18 cellular contexts compared by ENCODE assay signal in the genomic region with DNA sequence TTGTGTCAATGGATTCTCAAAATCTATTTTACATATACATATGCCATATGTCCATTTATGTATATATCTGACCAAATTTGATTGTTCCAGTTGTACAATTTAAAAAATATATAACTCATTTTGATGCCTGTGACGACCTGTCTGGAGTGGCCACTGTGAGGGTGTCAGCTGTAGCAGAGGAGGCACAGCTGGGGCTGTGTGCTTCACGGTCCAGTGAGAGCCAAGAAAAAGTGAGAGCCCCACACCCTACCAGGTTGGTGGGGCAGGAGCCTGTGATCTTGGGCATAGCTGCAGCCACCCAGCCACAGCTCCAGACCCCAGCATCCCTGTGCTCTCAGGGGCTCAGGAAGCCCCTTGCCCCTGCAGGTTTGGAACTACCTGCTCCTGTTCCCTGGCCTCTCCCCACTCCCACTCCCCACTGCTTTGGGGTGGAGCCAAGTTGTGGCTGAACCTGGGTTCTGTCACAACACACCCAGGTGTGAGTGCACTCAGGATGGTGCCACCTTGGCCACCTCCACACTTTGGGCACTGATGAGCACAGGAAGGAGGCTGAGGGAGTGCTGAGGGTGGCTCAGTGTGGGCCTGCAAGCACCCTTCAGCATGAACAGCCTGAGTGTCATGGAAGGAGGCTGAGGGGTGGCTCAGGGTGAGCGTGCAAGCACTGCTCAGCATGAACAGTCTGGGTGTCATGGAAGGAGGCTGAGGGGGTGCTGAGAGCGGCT.
A peak's percentile ranks its signal among the peaks of the same experiment; 100 is the strongest.
DNase-seq lines count a peak whose midpoint lies in the region; ATAC-seq, FAIRE-seq and TF ChIP-seq lines count a peak whose summit lies in the region.
"Had no signal": no experiment of that assay in that cellular context is flagged by ENCODE, and none has a peak within 500 bp of the region (broad histone marks: within the 10 kb centered on the region; RNA-seq: fewer than 3 reads in every experiment).

No MANE protein-coding gene starts in this region.

- H2AFZ ChIP-seq in OCI-LY1 (ENCODE audit: low read length) = no peak overlapping the region

- H3K4me3 Mint-ChIP-seq in stimulated activated memory B cell treated with anti-CD40 and anti-IgM and Interleukin-4, amounts not matched to agents 10 μg/mL and 1 μg/mL and 100 μg/mL, for 72 hours = no peak overlapping the region
- no peak overlapping the region for H3K4me3 Mint-ChIP-seq in Calu3 (ENCODE audit: low read depth, unreplicated experiment)
- H3K4me3 Mint-ChIP-seq: CD14-positive monocyte; CD8-positive, alpha-beta T cell; H9 had no signal

- DNase-seq in kidney (peak; percentile 37), Calu3 (no peak), Kasumi-1 (lab: John Stamatoyannopoulos, UW) (no peak), caudate nucleus (lab: John Stamatoyannopoulos, UW) (no peak), MV-4-11 (lab: John Stamatoyannopoulos, UW) (no peak)
- DNase-seq: BE2C; CD8-positive, alpha-beta T cell; COR-L47; DND-41; GDM1; GOT3; H9 had no signal

- H3K27me3 ChIP-seq in OCI-LY1 (ENCODE audit: insufficient read depth, low read length) = no peaks in the 10 kb centered on the region
- H3K27me3 ChIP-seq: BE2C had no signal

- H3K9me3 ChIP-seq in OCI-LY1 (ENCODE audit: low read length) = no peaks in the 10 kb centered on the region
- H3K9me3 ChIP-seq in kidney (ENCODE audit: control insufficient read depth in 1 of 2, low read length in 2 of 2) = no peaks in the 10 kb centered on the region
- H3K9me3 ChIP-seq: A549, BE2C had no signal

- H3K36me3 ChIP-seq in OCI-LY1 (ENCODE audit: insufficient read depth, low read length) = no peaks in the 10 kb centered on the region
- H3K36me3 ChIP-seq in kidney (ENCODE audit: control insufficient read depth in 1 of 2, insufficient read depth in 2 of 2, low read length in 2 of 2) = no peaks in the 10 kb centered on the region
- H3K36me3 ChIP-seq: BE2C had no signal

- H3K9me2 ChIP-seq in OCI-LY1 (ENCODE audit: low read depth, low read length) = no peaks in the 10 kb centered on the region

- H4K20me1 ChIP-seq in OCI-LY1 (ENCODE audit: insufficient read depth, low read length) = no peaks in the 10 kb centered on the region

- H3K4me2 ChIP-seq in OCI-LY1 (ENCODE audit: low read length) = no peak overlapping the region
- H3K4me2 ChIP-seq: A549 had no signal

- CTCF ChIA-PET in Calu3 (lab: Charles Lee) = no interaction called here

- H3K36me3 Mint-ChIP-seq in stimulated activated memory B cell treated with anti-CD40 and anti-IgM and Interleukin-4, amounts not matched to agents 10 μg/mL and 1 μg/mL and 100 μg/mL, for 72 hours = no peaks in the 10 kb centered on the region
- peaks cover 4% of the 10 kb centered on the region for H3K36me3 Mint-ChIP-seq in Calu3 (ENCODE audit: insufficient read depth, unreplicated experiment)
- H3K36me3 Mint-ChIP-seq: CD14-positive monocyte; CD8-positive, alpha-beta T cell had no signal

- H3K4me3 ChIP-seq in OCI-LY1 (ENCODE audit: low read depth, low read length, poor library complexity, severe bottlenecking) (no peak overlapping the region), kidney (ENCODE audit: low read length in 2 of 2) (no peak overlapping the region)
- H3K4me3 ChIP-seq: A549 had no signal

- H3K27ac ChIP-seq in OCI-LY1 (ENCODE audit: low read depth, low read length, poor library complexity, severe bottlenecking) = peak overlapping the region; percentile 59
- no peak overlapping the region for H3K27ac ChIP-seq in kidney (ENCODE audit: low read depth in 2 of 2, low read length in 2 of 2)
- no peak overlapping the region for H3K27ac ChIP-seq in caudate nucleus (ENCODE audit: low read depth, low read length)
- H3K27ac ChIP-seq: A549 had no signal

- no peaks in the 10 kb centered on the region for H3K9me3 Mint-ChIP-seq in stimulated activated memory B cell treated with anti-CD40 and anti-IgM and Interleukin-4, amounts not matched to agents 10 μg/mL and 1 μg/mL and 100 μg/mL, for 72 hours
- peaks cover 3% of the 10 kb centered on the region for H3K9me3 Mint-ChIP-seq in Calu3 (ENCODE audit: low read depth, unreplicated experiment)
- H3K9me3 Mint-ChIP-seq: H9 had no signal

- no peaks in the 10 kb centered on the region for H3K4me1 Mint-ChIP-seq in stimulated activated memory B cell treated with anti-CD40 and anti-IgM and Interleukin-4, amounts not matched to agents 10 μg/mL and 1 μg/mL and 100 μg/mL, for 72 hours
- H3K4me1 Mint-ChIP-seq in Calu3 (ENCODE audit: low read depth, unreplicated experiment) = no peaks in the 10 kb centered on the region
- H3K4me1 Mint-ChIP-seq: CD14-positive monocyte, H9 had no signal

- TF ChIP-seq CTCF in OCI-LY1 (IDR thresholded peaks at IDR 0.05; ENCODE audit: low read length) = no peak
- no peak for TF ChIP-seq CTCF in kidney (IDR thresholded peaks at IDR 0.05; ENCODE audit: borderline replicate concordance, extremely low read depth, insufficient read depth)
- no peak for TF ChIP-seq CTCF in Calu3 (IDR thresholded peaks at IDR 0.05; ENCODE audit: unreplicated experiment)

- no peaks in the 10 kb centered on the region for H3F3A ChIP-seq in OCI-LY1 (ENCODE audit: insufficient read depth, low read length)

- intact Hi-C loops in kidney (cut with DNase I) = no loop called here
- intact Hi-C loops in Calu3 (cut with micrococcal nuclease; ENCODE audit: unreplicated experiment) = no loop called here

- no peaks in the 10 kb centered on the region for H3K79me2 ChIP-seq in OCI-LY1 (ENCODE audit: insufficient read depth, low read length)

- peak; percentile 20 for ATAC-seq in stimulated activated memory B cell treated with anti-CD40 and anti-IgM and Interleukin-4, amounts not matched to agents 10 μg/mL and 1 μg/mL and 100 μg/mL, for 72 hours
- ATAC-seq: A549; CD8-positive, alpha-beta T cell had no signal

- H3K9ac ChIP-seq in OCI-LY1 (ENCODE audit: low read length) (no peak overlapping the region), kidney (ENCODE audit: low read length in 2 of 2) (no peak overlapping the region)

- BruUV-seq in Calu3 (replicated peaks; lab: Mats Ljungman, UMichigan) = no TSS peak

- H3K4me1 ChIP-seq in OCI-LY1 (ENCODE audit: insufficient read depth, low read length, severe bottlenecking) (peaks cover 9% of the 10 kb centered on the region), kidney (ENCODE audit: control insufficient read depth in 1 of 2, insufficient read depth in 1 of 2, low read depth in 1 of 2, low read length in 2 of 2) (no peaks in the 10 kb centered on the region)
- H3K4me1 ChIP-seq: A549, BE2C had no signal

- H3K27ac Mint-ChIP-seq in stimulated activated memory B cell treated with anti-CD40 and anti-IgM and Interleukin-4, amounts not matched to agents 10 μg/mL and 1 μg/mL and 100 μg/mL, for 72 hours = no peak overlapping the region
- H3K27ac Mint-ChIP-seq in Calu3 (ENCODE audit: unreplicated experiment) = no peak overlapping the region
- H3K27ac Mint-ChIP-seq: CD14-positive monocyte; CD8-positive, alpha-beta T cell; H9 had no signal

- no peak for FAIRE-seq in kidney (lab: Jason Lieb, UNC)
- FAIRE-seq: A549, GM12892, GM19239 had no signal

- no peaks in the 10 kb centered on the region for H3K27me3 Mint-ChIP-seq in stimulated activated memory B cell treated with anti-CD40 and anti-IgM and Interleukin-4, amounts not matched to agents 10 μg/mL and 1 μg/mL and 100 μg/mL, for 72 hours
- H3K27me3 Mint-ChIP-seq in Calu3 (ENCODE audit: unreplicated experiment) = no peaks in the 10 kb centered on the region
